Comparison of ENCODE assay signal across 8 cellular contexts in genomic region chr12:131511391-131511802, GRCh38.
DNase-seq lines count a peak whose midpoint lies in the region; ATAC-seq and TF ChIP-seq lines count a peak whose summit lies in the region.

No MANE protein-coding gene starts in this region.

- H3K4me3 Mint-ChIP-seq in WTC11 (no peak overlapping the region), endothelial cell (ENCODE audit: unreplicated experiment) (no peak overlapping the region)

- ATAC-seq in GM19463 (IDR thresholded peaks at IDR 0.05; ENCODE audit: unreplicated experiment) (peak; percentile 98), HG03469 (IDR thresholded peaks at IDR 0.05; ENCODE audit: unreplicated experiment) (peak; percentile 98), WTC11 (peak; percentile 80)

- CTCF ChIA-PET in WTC11 (lab: Charles Lee), result no interaction called here

- H3K27ac Mint-ChIP-seq in WTC11, result 0 out of 2 replicates have a peak overlapping the region, but pooled peaks have one; percentile 17
- no peak overlapping the region for H3K27ac Mint-ChIP-seq in endothelial cell (ENCODE audit: unreplicated experiment)

- H3K4me1 Mint-ChIP-seq in WTC11 (peaks cover 19% of the 10 kb centered on the region), endothelial cell (ENCODE audit: unreplicated experiment) (peaks cover 8% of the 10 kb centered on the region)

- H3K27me3 Mint-ChIP-seq in WTC11 (ENCODE audit: low read depth) (no peaks in the 10 kb centered on the region; the same call in 1 of the 2 replicates), endothelial cell (ENCODE audit: unreplicated experiment) (peaks cover 2% of the 10 kb centered on the region)

- H3K9me3 Mint-ChIP-seq in WTC11 (peaks cover 8% of the 10 kb centered on the region), endothelial cell (ENCODE audit: unreplicated experiment) (no peaks in the 10 kb centered on the region)

- TF ChIP-seq CTCF in WTC11 (IDR thresholded peaks at IDR 0.05) (no peak), endothelial cell (IDR thresholded peaks at IDR 0.05; ENCODE audit: unreplicated experiment) (no peak)

- H3K36me3 Mint-ChIP-seq in WTC11 (no peaks in the 10 kb centered on the region), endothelial cell (ENCODE audit: low read depth, unreplicated experiment) (no peaks in the 10 kb centered on the region)

- DNase-seq in DMS53 (lab: John Stamatoyannopoulos, UW) (peak; percentile 93), WTC11 (ENCODE audit: low spot score) (no peak), endothelial cell (ENCODE audit: low spot score) (peak; percentile 20), iPS-NIHi11 (ENCODE audit: low spot score) (no peak), NCI-H1092 treated with DMSO at 0.1 percent for 48 hours (lab: John Stamatoyannopoulos, UW) (no peak)
- peak; percentile 9 to 17 (median 16) for DNase-seq in stimulated activated CD4-positive, alpha-beta T cell treated with anti-CD3 and anti-CD28 coated beads, TNF-alpha, amount 100 ng/mL, for 1 hour (ENCODE audit: low read depth in 3 of 3, low spot score in 1 of 3)

- POLR2A ChIA-PET in WTC11 (lab: Charles Lee), result no interaction called here

TF ChIP-seq in WTC11, 78 proteins besides CTCF, POLR2A, EP300 and RAD21:
- TF ChIP-seq E2F4 (CRISPR knock-in tag; IDR thresholded peaks at IDR 0.05; ENCODE audit: borderline replicate concordance, low read depth) (no peak), ZNF232 (CRISPR knock-in tag; IDR thresholded peaks at IDR 0.05) (no peak), SMAD4 (CRISPR knock-in tag; IDR thresholded peaks at IDR 0.05) (no peak), ZNF263 (CRISPR knock-in tag; IDR thresholded peaks at IDR 0.05; ENCODE audit: low read depth) (no peak), E2F1 (CRISPR knock-in tag; IDR thresholded peaks at IDR 0.05) (no peak), ZNF219 (CRISPR knock-in tag; IDR thresholded peaks at IDR 0.05; ENCODE audit: borderline replicate concordance) (no peak)
- TF ChIP-seq, protein P1, sequence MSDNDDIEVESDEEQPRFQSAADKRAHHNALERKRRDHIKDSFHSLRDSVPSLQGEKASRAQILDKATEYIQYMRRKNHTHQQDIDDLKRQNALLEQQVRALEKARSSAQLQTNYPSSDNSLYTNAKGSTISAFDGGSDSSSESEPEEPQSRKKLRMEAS (CRISPR knock-in tag; IDR thresholded peaks at IDR 0.05), result no peak
TF ChIP-seq in WTC11: peak in this region for 0.

Comparison
In these comparisons a context has a peak if more than half of its experiments do, and no peak if none do; other contexts are left out.
1. DNase-seq: peak in DMS53 (single experiment), endothelial cell (single experiment) and stimulated activated CD4-positive, alpha-beta T cell treated with anti-CD3 and anti-CD28 coated beads, TNF-alpha, amount 100 ng/mL, for 1 hour (3 of 3); none in WTC11 (single experiment), iPS-NIHi11 (single experiment) and NCI-H1092 treated with DMSO at 0.1 percent for 48 hours (single experiment).
2. Peak in every context shown above with its lines, with median percentiles within 50 percentile points of each other: ATAC-seq.